16 cellular contexts compared by ENCODE assay signal in the genomic region with DNA sequence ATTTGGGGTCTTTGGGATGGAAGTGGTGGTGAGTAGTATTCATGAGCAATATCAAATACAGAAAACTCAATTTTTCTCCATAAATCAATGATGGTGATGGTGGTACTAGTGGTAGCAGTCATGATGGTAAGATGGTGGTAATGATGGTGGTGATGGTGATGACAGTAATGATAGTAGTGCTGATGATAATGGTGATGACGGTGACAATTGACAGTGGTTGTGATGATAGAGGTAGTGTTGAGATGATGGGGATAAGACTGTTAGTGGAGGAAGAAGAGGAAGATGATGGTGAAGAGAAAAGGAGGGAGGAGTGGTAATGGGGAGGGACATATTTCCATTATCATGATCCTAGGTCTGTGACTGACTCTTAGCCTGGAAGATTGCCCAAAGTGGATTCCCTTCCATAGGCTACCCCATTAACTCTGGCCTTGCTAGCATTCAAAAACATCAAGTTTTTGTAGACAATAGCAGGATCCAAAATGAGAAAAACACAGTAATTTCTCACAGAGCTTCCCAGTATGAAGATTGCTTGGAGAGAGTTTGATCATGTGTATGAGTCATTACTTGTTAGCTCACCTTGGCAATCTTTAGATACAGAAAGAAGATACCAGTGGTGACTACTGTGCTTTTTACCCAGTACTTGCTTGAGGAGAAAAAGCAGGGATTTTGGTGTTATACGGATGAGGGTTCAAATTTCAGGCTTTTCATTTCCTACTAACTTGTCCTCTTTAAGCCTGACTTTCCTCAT.
"Had no signal": no experiment of that assay in that cellular context is flagged by ENCODE, and none has a peak within 500 bp of the region (broad histone marks: within the 10 kb centered on the region; RNA-seq: fewer than 3 reads in every experiment).

No MANE protein-coding gene starts in this region.

- H3K4me1 Mint-ChIP-seq: activated CD4-positive, alpha-beta T cell treated with anti-CD3 and anti-CD28 coated beads for 36 hours; natural killer cell; T-helper 17 cell had no signal

- ATAC-seq: activated CD4-positive, alpha-beta T cell treated with anti-CD3 and anti-CD28 coated beads for 36 hours; activated CD8-positive, alpha-beta T cell treated with anti-CD3 and anti-CD28 coated beads for 36 hours; gastroesophageal sphincter; natural killer cell; T-helper 17 cell had no signal

- DNase-seq: activated CD4-positive, alpha-beta T cell treated with anti-CD3 and anti-CD28 coated beads for 36 hours; activated CD8-positive, alpha-beta T cell treated with anti-CD3 and anti-CD28 coated beads for 36 hours; activated naive CD4-positive, alpha-beta T cell treated with Interleukin-2 at 50 U/mL for 16 hours; dermis blood vessel endothelial cell; erythroblast; natural killer cell; right cardiac atrium; stimulated activated CD4-positive, alpha-beta T cell treated with anti-CD3 and anti-CD28 coated beads, Interleukin-4, amount 100 ng/mL, for 4 hours; stimulated activated CD8-positive, alpha-beta memory T cell treated with anti-CD3 and anti-CD28 coated beads, Interleukin-4, amount 100 ng/mL, for 48 hours; stimulated activated naive CD4-positive, alpha-beta T cell treated with Interleukin-2 at 50 U/mL for 16 hours; substantia nigra; T-helper 17 cell; transverse colon; WERI-Rb-1 had no signal

- H3K27me3 ChIP-seq: transverse colon had no signal

- H3K4me3 ChIP-seq: gastroesophageal sphincter, skin epidermis, transverse colon had no signal

- H3K9me3 ChIP-seq: gastroesophageal sphincter, transverse colon had no signal

- H3K36me3 ChIP-seq: gastroesophageal sphincter, transverse colon, WERI-Rb-1 had no signal

- H3K27ac Mint-ChIP-seq: activated CD4-positive, alpha-beta T cell treated with anti-CD3 and anti-CD28 coated beads for 36 hours; activated CD8-positive, alpha-beta T cell treated with anti-CD3 and anti-CD28 coated beads for 36 hours; natural killer cell; T-helper 17 cell had no signal

- H3K4me3 Mint-ChIP-seq: activated CD4-positive, alpha-beta T cell treated with anti-CD3 and anti-CD28 coated beads for 36 hours; activated CD8-positive, alpha-beta T cell treated with anti-CD3 and anti-CD28 coated beads for 36 hours; natural killer cell; T-helper 17 cell had no signal

- H3K4me1 ChIP-seq: gastroesophageal sphincter had no signal

- H3K27ac ChIP-seq: gastroesophageal sphincter, transverse colon, WERI-Rb-1 had no signal

- H3K36me3 Mint-ChIP-seq: natural killer cell had no signal

- H3K9me3 Mint-ChIP-seq: activated CD8-positive, alpha-beta T cell treated with anti-CD3 and anti-CD28 coated beads for 36 hours had no signal
